In genomic region chr17:42522263-42522790, GRCh38 we compare ENCODE assay signal across 15 cellular contexts. TPM values are rescaled to one million over a fixed set of nuclear protein-coding genes. Genes with fewer than 3 reads are reported as not detected.
DNase-seq lines count a peak whose midpoint lies in the region; FAIRE-seq and TF ChIP-seq lines count a peak whose summit lies in the region.
"Had no signal": no experiment of that assay in that cellular context is flagged by ENCODE, and none has a peak within 500 bp of the region (broad histone marks: within the 10 kb centered on the region; RNA-seq: fewer than 3 reads in every experiment).

No MANE protein-coding gene starts in this region.

- H3K9me3 ChIP-seq in Caco-2 (no peaks in the 10 kb centered on the region), breast epithelium (no peaks in the 10 kb centered on the region), liver (ENCODE audit: control insufficient read depth in 4 of 4, low read length in 3 of 4) (no peaks in the 10 kb centered on the region), skeletal muscle tissue (ENCODE audit: control insufficient read depth in 3 of 3, low read length in 3 of 3) (no peaks in the 10 kb centered on the region), small intestine (ENCODE audit: control insufficient read depth, low read depth) (no peaks in the 10 kb centered on the region)

- WGBS in liver: 66% methylated on average over 9 of the region's 9 CpGs
- WGBS in small intestine, 3 donors: 73 to 87% (median 83%) methylated on average over 9 of the region's 9 CpGs

- CTCF ChIA-PET in Caco-2 (lab: Charles Lee): interaction anchor here (0.8 to 0.9 kb wide), 2 partner anchors 19 to 94 kb away, joined by 3 read pairs; no protein-coding TSS in a partner anchor

- FAIRE-seq in small intestine (lab: Jason Lieb, UNC): no peak

- H3K27me3 Mint-ChIP-seq in Caco-2 (ENCODE audit: insufficient read depth, unreplicated experiment): no peaks in the 10 kb centered on the region
- H3K27me3 Mint-ChIP-seq: T-helper 17 cell had no signal

- H3K4me3 ChIP-seq in Caco-2 (ENCODE audit: low read depth, low read length) (no peak overlapping the region), breast epithelium (no peak overlapping the region), liver (ENCODE audit: low read depth in 1 of 3, low read length in 3 of 3) (no peak overlapping the region), skeletal muscle tissue (ENCODE audit: low read length in 3 of 3) (peak overlapping the region in 1 of 3 donors; percentile 13), small intestine (ENCODE audit: low read depth in 1 of 2, low read length in 2 of 2) (no peak overlapping the region)

- no TSS peak for BruUV-seq in Caco-2 (replicated peaks; lab: Mats Ljungman, UMichigan)

- POLR2A ChIA-PET in Caco-2 (lab: Charles Lee): interaction anchor here (0.6 kb wide), 1 partner anchor 10 kb away, joined by 4 read pairs; no protein-coding TSS in a partner anchor

- no peak overlapping the region for H3K4me3 Mint-ChIP-seq in Caco-2 (ENCODE audit: unreplicated experiment)
- H3K4me3 Mint-ChIP-seq: T-helper 17 cell had no signal

- H3K4me1 ChIP-seq in Caco-2 (peaks cover 69% of the 10 kb centered on the region), breast epithelium (peaks cover 39 to 52% of the 10 kb centered on the region in 2 donors), liver (ENCODE audit: control insufficient read depth in 4 of 4, insufficient read depth in 4 of 4, low read length in 3 of 4) (peaks cover 6 to 50% (median 26%) of the 10 kb centered on the region in 4 donors), skeletal muscle tissue (ENCODE audit: control insufficient read depth in 3 of 3, insufficient read depth in 3 of 3, low read length in 3 of 3) (peaks cover 63 to 76% (median 74%) of the 10 kb centered on the region in 3 donors), small intestine (ENCODE audit: control insufficient read depth in 2 of 2, insufficient read depth in 1 of 2, low read depth in 1 of 2, low read length in 1 of 2) (peaks cover 6 to 27% of the 10 kb centered on the region in 2 donors)

- intact Hi-C loops in Caco-2 (cut with micrococcal nuclease; ENCODE audit: unreplicated experiment): no loop called here
- intact Hi-C loops in breast epithelium (cut with DNase I; ENCODE audit: low total_unique reads): no loop called here

- H3K27ac ChIP-seq in breast epithelium (peak overlapping the region; percentile 96 to 99), liver (ENCODE audit: low read depth in 1 of 2, low read length in 2 of 2) (peak overlapping the region; percentile 32 to 90), skeletal muscle tissue (ENCODE audit: low read depth, low read length) (peak overlapping the region; percentile 92), small intestine (ENCODE audit: low read depth in 1 of 2, low read length in 1 of 2) (peak overlapping the region in 1 of 2 donors; percentile 97)

- no peaks in the 10 kb centered on the region for H3K27me3 ChIP-seq in Caco-2 (replicated peaks; ENCODE audit: control insufficient read depth, insufficient read depth, low read length)
- H3K27me3 ChIP-seq in breast epithelium: no peaks in the 10 kb centered on the region
- H3K27me3 ChIP-seq in liver (ENCODE audit: control insufficient read depth in 4 of 4, insufficient read depth in 4 of 4, low read length in 3 of 4): no peaks in the 10 kb centered on the region
- H3K27me3 ChIP-seq in skeletal muscle tissue (ENCODE audit: control insufficient read depth in 3 of 3, insufficient read depth in 3 of 3, low read length in 3 of 3): no peaks in the 10 kb centered on the region
- H3K27me3 ChIP-seq in small intestine (ENCODE audit: control insufficient read depth in 2 of 2, insufficient read depth in 2 of 2, low read length in 2 of 2): no peaks in the 10 kb centered on the region

- no peak for TF ChIP-seq POLR2A in breast epithelium (IDR thresholded peaks at IDR 0.05)

- H3K36me3 Mint-ChIP-seq in Caco-2 (ENCODE audit: insufficient read depth, unreplicated experiment): peaks cover 31% of the 10 kb centered on the region

- H3K9ac ChIP-seq in liver (ENCODE audit: low read depth in 1 of 2, low read length in 2 of 2) (no peak overlapping the region), skeletal muscle tissue (ENCODE audit: low read depth in 1 of 3, low read length in 3 of 3) (peak overlapping the region; percentile 20 to 73 (median 32))

- no peak for TF ChIP-seq RAD21 in liver (IDR thresholded peaks at IDR 0.05)

- H3K4me1 Mint-ChIP-seq in Caco-2 (ENCODE audit: low read depth, unreplicated experiment): peaks cover 66% of the 10 kb centered on the region

- H3K9me3 Mint-ChIP-seq in Caco-2 (ENCODE audit: unreplicated experiment): no peaks in the 10 kb centered on the region

- H3K36me3 ChIP-seq in Caco-2 (ENCODE audit: control insufficient read depth, insufficient read depth, low read length) (peaks cover 1% of the 10 kb centered on the region; the same call in 1 of the 2 replicates), breast epithelium (no peaks in the 10 kb centered on the region), liver (ENCODE audit: control insufficient read depth in 4 of 4, insufficient read depth in 3 of 4, low read depth in 1 of 4, low read length in 3 of 4) (peaks cover 0 to 3% (median 0%) of the 10 kb centered on the region in 4 donors), skeletal muscle tissue (ENCODE audit: control insufficient read depth in 3 of 3, insufficient read depth in 3 of 3, low read length in 3 of 3) (peaks cover 10 to 34% (median 19%) of the 10 kb centered on the region in 3 donors), small intestine (ENCODE audit: control insufficient read depth in 2 of 2, insufficient read depth in 2 of 2, low read length in 2 of 2) (peaks cover 7 to 8% of the 10 kb centered on the region in 2 donors)

- TF ChIP-seq CTCF in Caco-2 (IDR thresholded peaks at IDR 0.05; ENCODE audit: insufficient read depth in 1 of 2, low read depth in 1 of 2, low read length in 1 of 2, severe bottlenecking in 1 of 2, unreplicated experiment in 1 of 2): no peak
- no peak for TF ChIP-seq CTCF in breast epithelium (IDR thresholded peaks at IDR 0.05)
- no peak for TF ChIP-seq CTCF in liver (IDR thresholded peaks at IDR 0.05; ENCODE audit: low read depth, low read length, missing input control)

- no peak for DNase-seq in Caco-2
- DNase-seq in breast epithelium (ENCODE audit: low spot score in 2 of 2): no peak
- no peak for DNase-seq in DMS 273 treated with DMSO at 0.1 percent for 48 hours (lab: John Stamatoyannopoulos, UW)
- DNase-seq in NCI-H146 (lab: John Stamatoyannopoulos, UW): no peak
- no peak for DNase-seq in iPS-NIHi7 (ENCODE audit: extremely low spot score)
- no peak for DNase-seq in small intestine
- DNase-seq: activated CD4-positive, alpha-beta T cell treated with anti-CD3 and anti-CD28 coated beads, Interleukin-2, amount 50 U/mL, for 1 hour; activated effector memory CD4-positive, alpha-beta T cell treated with Interleukin-2 at 50 U/mL for 16 hours; AML-193; foreskin melanocyte; H7; NCI-H1694; T-helper 17 cell had no signal

- H3K27ac Mint-ChIP-seq in Caco-2 (ENCODE audit: unreplicated experiment): peak overlapping the region; percentile 90
- H3K27ac Mint-ChIP-seq: T-helper 17 cell had no signal

TF ChIP-seq in liver, 16 proteins besides CTCF, POLR2A, EP300 and RAD21 (continues in another document):
- TF ChIP-seq FOXA1 (IDR thresholded peaks at IDR 0.05) (no peak), SP1 (IDR thresholded peaks at IDR 0.05) (peak; percentile 12)

RNA-seq across cellular contexts. Expression of gene NAGLU, which starts 13.7 kb away (rescaled TPM):
- 28.7 and 29.2 TPM in 2 replicates for total RNA-seq in Caco-2 (2022)
- total RNA-seq in breast epithelium: 100 to 1,000 TPM in 1 of 3 donors, 10 to 100 TPM in 2; 42.9 to 101 (median 48.4) TPM
- 10 to 100 TPM; 20.5 to 37.4 TPM for total RNA-seq in liver
- polyA plus RNA-seq in liver: 10 to 100 TPM; 15.5 to 41.2 TPM
- total RNA-seq in skeletal muscle tissue: 14.1 TPM
- polyA plus RNA-seq in small intestine: 10 to 100 TPM; 25.3 to 36.2 (median 29.1) TPM

RNA-seq across cellular contexts. Expression of gene HSD17B1, which starts 30.4 kb away (rescaled TPM):
- 2.3 and 4.0 TPM in 2 replicates for total RNA-seq in Caco-2 (2022)
- total RNA-seq in breast epithelium: 1 to 10 TPM; 1.2 to 5.6 (median 1.8) TPM
- total RNA-seq in liver: 1 to 10 TPM in 1 of 2 donors, under 1 TPM in 1; 0.67 to 1.0 TPM
- 1 to 10 TPM; 1.0 to 1.8 TPM for polyA plus RNA-seq in liver
- 1.6 TPM for total RNA-seq in skeletal muscle tissue
- polyA plus RNA-seq in small intestine: 1 to 10 TPM; 2.0 to 2.7 (median 2.4) TPM

RNA-seq across cellular contexts. Expression of gene COASY, which starts 39.6 kb away (rescaled TPM):
- 128 and 138 TPM in 2 replicates for total RNA-seq in Caco-2 (2022)
- total RNA-seq in breast epithelium: 10 to 100 TPM; 21.4 to 48.1 (median 26.9) TPM
- total RNA-seq in liver: 10 to 100 TPM; 18.2 to 33.4 TPM
- 10 to 100 TPM; 70.0 to 78.1 TPM for polyA plus RNA-seq in liver
- 6.3 TPM for total RNA-seq in skeletal muscle tissue
- polyA plus RNA-seq in small intestine: 100 to 1,000 TPM in 2 of 3 donors, 10 to 100 TPM in 1; 93.7 to 153 (median 109) TPM

RNA-seq across cellular contexts. Expression of gene MLX, which starts 44.6 kb away (rescaled TPM):
- 37.5 and 41.2 TPM in 2 replicates for total RNA-seq in Caco-2 (2022)
- 10 to 100 TPM; 27.2 to 49.8 (median 39.4) TPM for total RNA-seq in breast epithelium
- total RNA-seq in liver: 10 to 100 TPM; 19.4 to 40.0 TPM
- 10 to 100 TPM; 29.2 to 35.1 TPM for polyA plus RNA-seq in liver
- total RNA-seq in skeletal muscle tissue: 21.9 TPM
- 100 to 1,000 TPM in 2 of 3 donors, 10 to 100 TPM in 1; 58.1 to 144 (median 121) TPM for polyA plus RNA-seq in small intestine

RNA-seq across cellular contexts. Expression of gene PSMC3IP, which starts 55.2 kb away (rescaled TPM):
- 24.7 and 25.2 TPM in 2 replicates for total RNA-seq in Caco-2 (2022)
- 1 to 10 TPM; 3.3 to 4.2 (median 3.5) TPM for total RNA-seq in breast epithelium
- total RNA-seq in liver: 1 to 10 TPM; 1.3 to 3.0 TPM
- polyA plus RNA-seq in liver: under 1 TPM; 0.58 to 0.88 TPM
- total RNA-seq in skeletal muscle tissue: 2.1 TPM
- 1 to 10 TPM in 2 of 3 donors, under 1 TPM in 1; 0.89 to 5.1 (median 1.9) TPM for polyA plus RNA-seq in small intestine

Comparison
In these comparisons a context has a peak if more than half of its experiments do, and no peak if none do; other contexts are left out.
1. H3K9ac ChIP-seq: peak in skeletal muscle tissue (3 of 3); none in liver (0 of 2).